ENCODE assay signal across 19 cellular contexts in genomic region chr1:93783876-93784275, GRCh38.
"Had no signal": no experiment of that assay in that cellular context is flagged by ENCODE, and none has a peak within 500 bp of the region (broad histone marks: within the 10 kb centered on the region; RNA-seq: fewer than 3 reads in every experiment).

No MANE protein-coding gene starts in this region.

- H3K27ac Mint-ChIP-seq: immature natural killer cell; naive thymus-derived CD4-positive, alpha-beta T cell; nephron progenitor cell; stimulated activated naive B cell treated with anti-CD40 and anti-IgM and Interleukin-4, amounts not matched to agents 10 μg/mL and 1 μg/mL and 100 μg/mL, for 72 hours; stimulated activated naive CD8-positive, alpha-beta T cell treated with anti-CD3 and anti-CD28 coated beads, Interleukin-15, amount 100 ng/mL, for 72 hours had no signal

- DNase-seq: colonic mucosa; effector CD4-positive, alpha-beta T cell; immature natural killer cell; kidney; left colon; naive thymus-derived CD4-positive, alpha-beta T cell; nephron progenitor cell; posterior cingulate gyrus; sigmoid colon; stimulated activated CD4-positive, alpha-beta T cell treated with anti-CD3 and anti-CD28 coated beads, Interleukin-2, amount 100 ng/mL, for 24 hours; stimulated activated CD4-positive, alpha-beta T cell treated with anti-CD3 and anti-CD28 coated beads, Interleukin-4, amount 100 ng/mL, for 4 hours; stimulated activated naive B cell treated with anti-CD40 and anti-IgM and Interleukin-4, amounts not matched to agents 10 μg/mL and 1 μg/mL and 100 μg/mL, for 72 hours; stimulated activated naive CD8-positive, alpha-beta T cell treated with anti-CD3 and anti-CD28 coated beads, Interleukin-15, amount 100 ng/mL, for 72 hours; upper lobe of right lung had no signal

- H3K27ac ChIP-seq: colonic mucosa, gastroesophageal sphincter, neutrophil, sigmoid colon, skin epidermis, tibial nerve, upper lobe of right lung had no signal

- H3K9me3 ChIP-seq: colonic mucosa, neutrophil, testis, upper lobe of right lung had no signal

- H3K4me1 Mint-ChIP-seq: immature natural killer cell; naive thymus-derived CD4-positive, alpha-beta T cell; stimulated activated naive CD8-positive, alpha-beta T cell treated with anti-CD3 and anti-CD28 coated beads, Interleukin-15, amount 100 ng/mL, for 72 hours had no signal

- H3K27me3 Mint-ChIP-seq: stimulated activated naive B cell treated with anti-CD40 and anti-IgM and Interleukin-4, amounts not matched to agents 10 μg/mL and 1 μg/mL and 100 μg/mL, for 72 hours; stimulated activated naive CD8-positive, alpha-beta T cell treated with anti-CD3 and anti-CD28 coated beads, Interleukin-15, amount 100 ng/mL, for 72 hours had no signal

- H3K27me3 ChIP-seq: colonic mucosa, gastroesophageal sphincter, neutrophil, sigmoid colon, testis, tibial nerve, upper lobe of right lung had no signal

- H3K4me3 ChIP-seq: colonic mucosa, gastroesophageal sphincter, sigmoid colon, skin epidermis, testis, tibial nerve, upper lobe of right lung had no signal

- H3K36me3 ChIP-seq: colonic mucosa, gastroesophageal sphincter, neutrophil, sigmoid colon, tibial nerve, upper lobe of right lung had no signal

- H3K4me3 Mint-ChIP-seq: immature natural killer cell; naive thymus-derived CD4-positive, alpha-beta T cell; nephron progenitor cell; stimulated activated naive B cell treated with anti-CD40 and anti-IgM and Interleukin-4, amounts not matched to agents 10 μg/mL and 1 μg/mL and 100 μg/mL, for 72 hours; stimulated activated naive CD8-positive, alpha-beta T cell treated with anti-CD3 and anti-CD28 coated beads, Interleukin-15, amount 100 ng/mL, for 72 hours had no signal

- H3K4me1 ChIP-seq: colonic mucosa, gastroesophageal sphincter, sigmoid colon, testis, upper lobe of right lung had no signal
